ENCODE assay signal across 22 cellular contexts in genomic region chrX:77070108-77070918, GRCh38.
A peak's percentile ranks its signal among the peaks of the same experiment; 100 is the strongest.
DNase-seq lines count a peak whose midpoint lies in the region; ATAC-seq and TF ChIP-seq lines count a peak whose summit lies in the region.
"Had no signal": no experiment of that assay in that cellular context is flagged by ENCODE, and none has a peak within 500 bp of the region (broad histone marks: within the 10 kb centered on the region; RNA-seq: fewer than 3 reads in every experiment).

No MANE protein-coding gene starts in this region.

- no peak overlapping the region for H3K9ac ChIP-seq in Karpas-422 (ENCODE audit: low read length)

- H3K27ac ChIP-seq in right cardiac atrium (ENCODE audit: low read length): no peak overlapping the region
- H3K27ac ChIP-seq in Karpas-422 (ENCODE audit: low read length): no peak overlapping the region
- no peak overlapping the region for H3K27ac ChIP-seq in brain microvascular endothelial cell
- H3K27ac ChIP-seq: hepatocyte, HL-60, left lung, sigmoid colon, vagina had no signal

- no peak for ATAC-seq in right cardiac atrium
- no peak for ATAC-seq in left cardiac atrium
- ATAC-seq: esophagus mucosa, left lung, natural killer cell had no signal

- no peaks in the 10 kb centered on the region for H3K36me3 ChIP-seq in Karpas-422 (ENCODE audit: insufficient read depth, low read length)
- no peaks in the 10 kb centered on the region for H3K36me3 ChIP-seq in brain microvascular endothelial cell (replicated peaks)
- H3K36me3 ChIP-seq: left lung, sigmoid colon, vagina had no signal

- H3K4me2 ChIP-seq in Karpas-422 (ENCODE audit: low read depth, low read length, poor library complexity, severe bottlenecking): peak overlapping the region; percentile 50
- H3K4me2 ChIP-seq: hepatocyte had no signal

- no peaks in the 10 kb centered on the region for H4K20me1 ChIP-seq in Karpas-422 (ENCODE audit: insufficient read depth, low read depth, low read length)

- H3K4me1 ChIP-seq in right cardiac atrium (ENCODE audit: control insufficient read depth, insufficient read depth, low read length) (no peaks in the 10 kb centered on the region), Karpas-422 (ENCODE audit: low read length) (no peaks in the 10 kb centered on the region)
- H3K4me1 ChIP-seq: left lung, sigmoid colon, vagina had no signal

- no peak overlapping the region for H3K27ac Mint-ChIP-seq in activated T-helper 2 cell treated with anti-CD3 and anti-CD28 coated beads, Interferon-gamma antibody, Interleukin-2, Interleukin-4, amounts not matched to agents 10 μg/mL and 5 μg/mL and 100 μg/mL, durations not matched to agents 14 hours and 24 hours and 36 hours
- H3K27ac Mint-ChIP-seq: natural killer cell had no signal

- H3K27me3 Mint-ChIP-seq in activated T-helper 2 cell treated with anti-CD3 and anti-CD28 coated beads, Interferon-gamma antibody, Interleukin-2, Interleukin-4, amounts not matched to agents 10 μg/mL and 5 μg/mL and 100 μg/mL, durations not matched to agents 14 hours and 24 hours and 36 hours (ENCODE audit: low read depth): no peaks in the 10 kb centered on the region

- TF ChIP-seq CTCF in brain microvascular endothelial cell (IDR thresholded peaks at IDR 0.05; ENCODE audit: low read depth, low read length, missing control alignments): no peak

- no peaks in the 10 kb centered on the region for H3K9me2 ChIP-seq in Karpas-422 (replicated peaks; ENCODE audit: insufficient read depth, low read length)

- peaks cover 8% of the 10 kb centered on the region for H3K4me1 Mint-ChIP-seq in activated T-helper 2 cell treated with anti-CD3 and anti-CD28 coated beads, Interferon-gamma antibody, Interleukin-2, Interleukin-4, amounts not matched to agents 10 μg/mL and 5 μg/mL and 100 μg/mL, durations not matched to agents 14 hours and 24 hours and 36 hours (ENCODE audit: low read depth)

- no peaks in the 10 kb centered on the region for H3K9me3 ChIP-seq in right cardiac atrium (ENCODE audit: control insufficient read depth, low read length)
- H3K9me3 ChIP-seq in Karpas-422 (ENCODE audit: low read length): no peaks in the 10 kb centered on the region
- H3K9me3 ChIP-seq: left lung, sigmoid colon had no signal

- 11% methylated on average over 4 of the region's 4 CpGs for WGBS in right cardiac atrium

- H3K4me3 ChIP-seq in right cardiac atrium (ENCODE audit: low read length): no peak overlapping the region
- H3K4me3 ChIP-seq in Karpas-422 (ENCODE audit: low read length): peak overlapping the region; percentile 34; the same call in 1 of the 2 replicates
- no peak overlapping the region for H3K4me3 ChIP-seq in brain microvascular endothelial cell (ENCODE audit: low read depth, low read length)
- H3K4me3 ChIP-seq: hepatocyte, left lung, sigmoid colon, vagina had no signal

- in situ Hi-C loops in brain microvascular endothelial cell (cut with HindIII; ENCODE audit: low pct_ligation_motif_present, low sequenced_read_pairs): no loop called here

- peak overlapping the region; percentile 45 for H3K4me3 Mint-ChIP-seq in activated T-helper 2 cell treated with anti-CD3 and anti-CD28 coated beads, Interferon-gamma antibody, Interleukin-2, Interleukin-4, amounts not matched to agents 10 μg/mL and 5 μg/mL and 100 μg/mL, durations not matched to agents 14 hours and 24 hours and 36 hours (ENCODE audit: low read depth)
- H3K4me3 Mint-ChIP-seq: natural killer cell had no signal

- intact Hi-C loops in right cardiac atrium (cut with DNase I): no loop called here
- intact Hi-C loops in left cardiac atrium (cut with DNase I): no loop called here
- intact Hi-C loops in activated T-helper 2 cell treated with anti-CD3 and anti-CD28 coated beads, Interferon-gamma antibody, Interleukin-2, Interleukin-4, amounts not matched to agents 10 μg/mL and 5 μg/mL and 100 μg/mL, durations not matched to agents 14 hours and 24 hours and 36 hours (cut with micrococcal nuclease): no loop called here

- H3K79me2 ChIP-seq in Karpas-422 (ENCODE audit: low read length): no peaks in the 10 kb centered on the region
- H3K79me2 ChIP-seq: hepatocyte had no signal

- DNase-seq in right cardiac atrium (peak in 2 of 3 donors; percentile 12 to 17), left cardiac atrium (no peak), Karpas-422 (no peak), brain microvascular endothelial cell (no peak), NCI-H1105 treated with DMSO at 0.1 percent for 48 hours (lab: John Stamatoyannopoulos, UW) (no peak), DMS114 treated with DMSO at 0.1 percent for 48 hours (lab: John Stamatoyannopoulos, UW; ENCODE audit: unreplicated experiment) (no peak), RKO (ENCODE audit: low spot score) (no peak)
- no peak for DNase-seq in activated T-helper 2 cell treated with anti-CD3 and anti-CD28 coated beads, Interferon-gamma antibody, Interleukin-2, Interleukin-4, amounts not matched to agents 10 μg/mL and 5 μg/mL and 100 μg/mL, durations not matched to agents 14 hours and 24 hours and 36 hours (ENCODE audit: low spot score)
- DNase-seq: activated CD8-positive, alpha-beta memory T cell treated with anti-CD3 and anti-CD28 coated beads for 24 hours; AML-193; DMS79 treated with DMSO at 0.1 percent for 48 hours; left lung; natural killer cell; NCI-H2171; sigmoid colon; stimulated activated CD4-positive, alpha-beta T cell treated with anti-CD3 and anti-CD28 coated beads, Interleukin-4, amount 100 ng/mL, for 4 hours; stimulated activated naive CD4-positive, alpha-beta T cell; T-helper 9 cell had no signal

- H3K9me3 Mint-ChIP-seq in activated T-helper 2 cell treated with anti-CD3 and anti-CD28 coated beads, Interferon-gamma antibody, Interleukin-2, Interleukin-4, amounts not matched to agents 10 μg/mL and 5 μg/mL and 100 μg/mL, durations not matched to agents 14 hours and 24 hours and 36 hours: no peaks in the 10 kb centered on the region
- H3K9me3 Mint-ChIP-seq: natural killer cell had no signal

- H3K27me3 ChIP-seq in right cardiac atrium (ENCODE audit: control insufficient read depth, insufficient read depth) (no peaks in the 10 kb centered on the region), Karpas-422 (ENCODE audit: low read length) (no peaks in the 10 kb centered on the region), brain microvascular endothelial cell (replicated peaks) (no peaks in the 10 kb centered on the region)
- H3K27me3 ChIP-seq: hepatocyte, left lung, sigmoid colon, vagina had no signal

- no peaks in the 10 kb centered on the region for H3K36me3 Mint-ChIP-seq in activated T-helper 2 cell treated with anti-CD3 and anti-CD28 coated beads, Interferon-gamma antibody, Interleukin-2, Interleukin-4, amounts not matched to agents 10 μg/mL and 5 μg/mL and 100 μg/mL, durations not matched to agents 14 hours and 24 hours and 36 hours (ENCODE audit: low read depth)
- H3K36me3 Mint-ChIP-seq: natural killer cell had no signal

- H2AFZ ChIP-seq in Karpas-422 (ENCODE audit: low read length): no peak overlapping the region
- H2AFZ ChIP-seq: hepatocyte had no signal

Comparison
In these comparisons a context has a peak if more than half of its experiments do, and no peak if none do; other contexts are left out.
1. DNase-seq: peak in right cardiac atrium (2 of 3); none in left cardiac atrium (single experiment), Karpas-422 (single experiment), activated T-helper 2 cell treated with anti-CD3 and anti-CD28 coated beads, Interferon-gamma antibody, Interleukin-2, Interleukin-4, amounts not matched to agents 10 μg/mL and 5 μg/mL and 100 μg/mL, durations not matched to agents 14 hours and 24 hours and 36 hours (single experiment), brain microvascular endothelial cell (single experiment), NCI-H1105 treated with DMSO at 0.1 percent for 48 hours (single experiment), DMS114 treated with DMSO at 0.1 percent for 48 hours (single experiment) and RKO (single experiment).